ENCODE assay signal across 1 cellular context in the genomic region with DNA sequence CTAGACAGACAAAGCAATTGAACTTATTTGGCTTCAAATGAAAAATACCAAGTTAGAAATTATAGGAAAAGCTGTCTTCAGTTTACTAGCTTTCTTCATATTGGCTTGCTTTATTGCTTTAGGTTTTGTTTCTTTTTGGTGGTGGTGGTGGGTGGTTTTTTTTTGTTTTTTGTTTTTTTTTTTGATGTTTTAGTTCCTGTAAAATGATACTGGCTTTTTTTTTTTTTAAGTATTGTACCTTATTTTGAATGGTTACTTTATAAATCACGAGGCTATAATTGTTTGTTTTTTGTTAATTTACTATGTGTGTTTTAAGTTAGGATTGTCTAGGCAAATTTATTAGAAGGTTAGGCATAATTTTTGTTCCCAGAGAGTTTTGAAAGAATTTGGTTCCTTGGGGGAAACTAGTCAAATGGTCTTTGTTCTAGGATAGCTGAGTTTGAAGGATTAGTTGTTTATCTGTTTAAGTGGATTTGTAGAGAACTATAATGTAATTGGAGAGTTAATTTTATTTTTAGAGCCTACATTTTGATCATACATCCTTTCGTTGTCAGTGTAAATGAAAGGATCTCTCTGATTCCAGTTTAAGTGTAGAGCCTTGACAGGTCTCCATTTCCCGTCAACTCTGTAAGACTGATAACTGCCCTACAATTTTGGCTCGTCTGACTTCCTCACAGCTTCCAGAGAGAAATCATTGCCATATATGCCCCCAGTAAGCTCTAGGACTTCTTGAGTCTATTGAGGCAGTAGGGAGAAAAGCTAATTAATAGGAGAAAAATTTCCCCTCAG.
A peak's percentile ranks its signal among the peaks of the same experiment; 100 is the strongest.
TF ChIP-seq lines count a peak whose summit lies in the region.

No MANE protein-coding gene starts in this region.

TF ChIP-seq in K562, 482 proteins besides CTCF, POLR2A, EP300 and RAD21 (continued from another document):
- TF ChIP-seq, protein P1, sequence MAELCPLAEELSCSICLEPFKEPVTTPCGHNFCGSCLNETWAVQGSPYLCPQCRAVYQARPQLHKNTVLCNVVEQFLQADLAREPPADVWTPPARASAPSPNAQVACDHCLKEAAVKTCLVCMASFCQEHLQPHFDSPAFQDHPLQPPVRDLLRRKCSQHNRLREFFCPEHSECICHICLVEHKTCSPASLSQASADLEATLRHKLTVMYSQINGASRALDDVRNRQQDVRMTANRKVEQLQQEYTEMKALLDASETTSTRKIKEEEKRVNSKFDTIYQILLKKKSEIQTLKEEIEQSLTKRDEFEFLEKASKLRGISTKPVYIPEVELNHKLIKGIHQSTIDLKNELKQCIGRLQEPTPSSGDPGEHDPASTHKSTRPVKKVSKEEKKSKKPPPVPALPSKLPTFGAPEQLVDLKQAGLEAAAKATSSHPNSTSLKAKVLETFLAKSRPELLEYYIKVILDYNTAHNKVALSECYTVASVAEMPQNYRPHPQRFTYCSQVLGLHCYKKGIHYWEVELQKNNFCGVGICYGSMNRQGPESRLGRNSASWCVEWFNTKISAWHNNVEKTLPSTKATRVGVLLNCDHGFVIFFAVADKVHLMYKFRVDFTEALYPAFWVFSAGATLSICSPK (IDR thresholded peaks at IDR 0.05; ENCODE audit: borderline replicate concordance) = peak; percentile 89; the same call in 1 of the 2 replicates
- TF ChIP-seq MEIS2 (IDR thresholded peaks at IDR 0.05; ENCODE audit: partially characterized antibody) = peak; percentile 73
- 0 out of 2 replicates have a peak, but pooled peaks have one; percentile 7 for TF ChIP-seq MTA2 (IDR thresholded peaks at IDR 0.05; ENCODE audit: low read depth)
TF ChIP-seq in K562: peak in this region for 38.
